Comparison of ENCODE assay signal across 31 cellular contexts in the genomic region with DNA sequence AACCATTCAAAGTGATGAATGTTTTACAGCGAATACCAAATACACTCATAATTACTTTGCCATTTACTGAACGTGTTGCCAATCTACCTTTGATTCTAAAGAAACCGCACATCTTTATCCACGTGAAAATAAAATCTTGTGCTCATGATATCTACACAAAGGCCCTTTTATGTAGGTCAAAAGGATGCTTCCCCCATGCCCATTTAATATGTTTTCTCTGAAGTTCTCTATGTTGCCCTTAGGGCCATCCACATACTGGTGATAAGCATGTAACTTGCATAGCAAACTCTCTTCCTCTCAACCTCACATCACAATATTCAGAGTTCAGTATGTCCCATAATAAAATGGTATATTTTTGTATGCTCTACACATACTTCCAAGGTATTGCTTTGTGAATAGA.
"Had no signal": no experiment of that assay in that cellular context is flagged by ENCODE, and none has a peak within 500 bp of the region (broad histone marks: within the 10 kb centered on the region; RNA-seq: fewer than 3 reads in every experiment).

No MANE protein-coding gene starts in this region.

- DNase-seq: activated effector memory CD4-positive, alpha-beta T cell treated with anti-CD3 and anti-CD28 coated beads, Interleukin-2, amount 50 U/mL, for 16 hours; activated effector memory CD4-positive, alpha-beta T cell treated with Interleukin-2 at 50 U/mL for 16 hours; activated gamma-delta T cell; activated gamma-delta T cell treated with Interleukin-2 at 50 U/mL for 16 hours; activated naive CD4-positive, alpha-beta T cell; activated naive CD4-positive, alpha-beta T cell treated with anti-CD3 and anti-CD28 coated beads for 36 hours; activated naive CD4-positive, alpha-beta T cell treated with anti-CD3 and anti-CD28 coated beads, Interleukin-2, amount 10 ng/mL, durations not matched to agents 7 days and 5 days; activated naive CD4-positive, alpha-beta T cell treated with anti-CD3 and anti-CD28 coated beads, Interleukin-2, amount 50 U/mL, for 16 hours; activated naive CD4-positive, alpha-beta T cell treated with Interleukin-2 at 50 U/mL for 16 hours; activated naive CD8-positive, alpha-beta T cell treated with anti-CD3 and anti-CD28 coated beads for 36 hours; activated naive CD8-positive, alpha-beta T cell treated with anti-CD3 and anti-CD28 coated beads, Interleukin-2, amount 10 ng/mL, durations not matched to agents 7 days and 5 days; activated naive CD8-positive, alpha-beta T cell treated with anti-CD3 and anti-CD28 coated beads, Interleukin-2, amount 50 U/mL, for 24 hours; activated T-cell treated with anti-CD3 and anti-CD28 coated beads, Interleukin-2, amount 50 U/mL, for 24 hours; activated T-cell treated with anti-CD3 and anti-CD28 coated beads, Interleukin-2, amount 50 U/mL, for 4 hours; activated T-cell treated with anti-CD3 and anti-CD28 coated beads, Interleukin-2, amount 50 U/mL, for 48 hours; activated T-cell treated with anti-CD3 and anti-CD28 coated beads, Interleukin-2, amount 50 U/mL, for 72 hours; adrenal gland; amniotic stem cell; amygdala; anterior cingulate cortex; aorta; body of pancreas; brain microvascular endothelial cell; caudate nucleus; central memory CD4-positive, alpha-beta T cell; cerebellar nuclear complex had no signal

- H3K27me3 ChIP-seq: adrenal gland, ascending aorta, body of pancreas, brain microvascular endothelial cell, breast epithelium, cardiac muscle cell had no signal

- H3K9me3 ChIP-seq: adrenal gland, ascending aorta, body of pancreas, breast epithelium had no signal

- H3K36me3 ChIP-seq: adrenal gland, ascending aorta, brain microvascular endothelial cell, breast epithelium, cardiac muscle cell had no signal

- ATAC-seq: activated naive CD4-positive, alpha-beta T cell treated with anti-CD3 and anti-CD28 coated beads, Interleukin-2, amount 50 U/mL, for 72 hours; activated naive CD8-positive, alpha-beta T cell treated with anti-CD3 and anti-CD28 coated beads, Interleukin-2, amount 50 U/mL, for 24 hours; activated T-cell treated with anti-CD3 and anti-CD28 coated beads, Interleukin-2, amount 50 U/mL, for 4 hours; activated T-cell treated with anti-CD3 and anti-CD28 coated beads, Interleukin-2, amount 50 U/mL, for 72 hours; activated T-helper 17 cell treated with anti-CD3 and anti-CD28 coated beads, Interleukin-2, amount 50 U/mL, for 72 hours; body of pancreas had no signal

- H3K4me3 ChIP-seq: adrenal gland, ascending aorta, body of pancreas, breast epithelium, cardiac muscle cell had no signal
